6 cellular contexts compared by ENCODE assay signal in genomic region chr19:2115911-2116426, GRCh38.
"Had no signal": no experiment of that assay in that cellular context is flagged by ENCODE, and none has a peak within 500 bp of the region (broad histone marks: within the 10 kb centered on the region; RNA-seq: fewer than 3 reads in every experiment).

No MANE protein-coding gene starts in this region.

- H3K4me3 Mint-ChIP-seq: GM23338, H9, HFFc6, IgD-negative memory B cell had no signal

- H3K27me3 Mint-ChIP-seq: IgD-negative memory B cell had no signal

- H2AFZ ChIP-seq: GM23338 had no signal

- DNase-seq: H9, HCEC 1CT, HFFc6, KBM-7 had no signal

- H3K9me3 Mint-ChIP-seq: GM23338, H9, HFFc6, IgD-negative memory B cell had no signal

- H3K4me2 ChIP-seq: GM23338 had no signal

- H3K27ac Mint-ChIP-seq: GM23338, H9, HFFc6 had no signal

- H3K4me1 Mint-ChIP-seq: GM23338, H9 had no signal

- ATAC-seq: GM23338 had no signal

- H3K4me3 ChIP-seq: GM23338 had no signal
